In the genomic region with DNA sequence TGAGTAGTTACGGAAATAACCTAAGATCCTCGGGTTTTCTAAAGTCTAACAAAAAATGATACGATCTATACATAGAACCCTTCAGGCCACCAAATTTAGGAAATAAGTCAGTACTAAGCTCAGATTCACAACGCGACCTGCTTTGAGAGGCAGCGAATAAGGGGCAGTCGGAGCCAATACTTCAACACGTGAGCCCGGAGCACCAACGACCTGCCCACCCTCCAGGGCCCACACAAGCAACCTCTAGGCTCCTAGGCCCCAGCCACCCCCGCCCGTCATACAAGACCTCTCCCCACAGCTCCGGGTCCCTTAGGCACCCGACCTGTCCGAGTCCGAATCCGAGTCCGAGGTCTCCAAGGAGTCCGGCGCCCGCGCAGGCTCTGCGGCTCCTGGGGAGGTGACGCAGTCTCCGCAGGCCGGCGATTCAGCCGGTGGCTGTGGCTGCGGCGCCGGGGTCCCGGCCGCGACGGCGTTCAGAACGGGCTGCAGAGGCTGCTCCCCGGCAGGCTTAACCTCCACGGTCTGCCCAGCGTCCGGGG, we compare ENCODE assay signal across 8 cellular contexts. TPM values are rescaled to one million over a fixed set of nuclear protein-coding genes. Genes with fewer than 3 reads are reported as not detected.
DNase-seq lines count a peak whose midpoint lies in the region; ATAC-seq and TF ChIP-seq lines count a peak whose summit lies in the region.

No MANE protein-coding gene starts in this region.

- H3K4me1 ChIP-seq in left ventricle myocardium inferior, result peaks cover 41% of the 10 kb centered on the region
- H3K4me1 ChIP-seq in psoas muscle, result peaks cover 23% of the 10 kb centered on the region
- H3K4me1 ChIP-seq in vagina, result peaks cover 23% of the 10 kb centered on the region

- H3K36me3 ChIP-seq in left ventricle myocardium inferior, result peaks cover 16% of the 10 kb centered on the region
- H3K36me3 ChIP-seq in psoas muscle (ENCODE audit: insufficient read depth in 1 of 2, low read depth in 1 of 2), result peaks cover 0 to 22% of the 10 kb centered on the region in 2 donors
- H3K36me3 ChIP-seq in vagina, result peaks cover 0 to 6% of the 10 kb centered on the region in 2 donors

- intact Hi-C loops in left ventricle myocardium inferior (cut with micrococcal nuclease), result no loop called here
- intact Hi-C loops in psoas muscle (cut with DNase I), result loop anchor here in 1 of 2 donors (10.0 kb wide), 1 partner anchor 461 kb away; no protein-coding TSS in a partner anchor
- intact Hi-C loops in vagina (cut with DNase I), result no loop called here

- H3K27me3 ChIP-seq in left ventricle myocardium inferior (ENCODE audit: low read depth) (no peaks in the 10 kb centered on the region), psoas muscle (ENCODE audit: insufficient read depth in 3 of 3, low read length in 2 of 3) (no peaks in the 10 kb centered on the region), vagina (no peaks in the 10 kb centered on the region)

- peak overlapping the region; percentile 87 for H3K27ac Mint-ChIP-seq in activated naive CD8-positive, alpha-beta T cell treated with anti-CD3 and anti-CD28 coated beads, Interleukin-2, amount 10 ng/mL, durations not matched to agents 7 days and 5 days

- H3K9me3 Mint-ChIP-seq in activated naive CD8-positive, alpha-beta T cell treated with anti-CD3 and anti-CD28 coated beads, Interleukin-2, amount 10 ng/mL, durations not matched to agents 7 days and 5 days, result no peaks in the 10 kb centered on the region

- H3K9me3 ChIP-seq in left ventricle myocardium inferior (replicated peaks) (no peaks in the 10 kb centered on the region), psoas muscle (no peaks in the 10 kb centered on the region), vagina (no peaks in the 10 kb centered on the region)

- peak overlapping the region; percentile 76 for H3K27ac ChIP-seq in C4-2B
- H3K27ac ChIP-seq in left ventricle myocardium inferior (replicated peaks), result peak overlapping the region; percentile 88
- peak overlapping the region; percentile 94 for H3K27ac ChIP-seq in psoas muscle
- peak overlapping the region; percentile 68 for H3K27ac ChIP-seq in vagina

- TF ChIP-seq CTCF in C4-2B (conservative IDR thresholded peaks at IDR 0.05) (no peak), left ventricle myocardium inferior (IDR thresholded peaks at IDR 0.05; ENCODE audit: borderline replicate concordance) (no peak), psoas muscle (IDR thresholded peaks at IDR 0.05) (no peak), vagina (IDR thresholded peaks at IDR 0.05) (no peak)

- POLR2A ChIA-PET in activated naive CD8-positive, alpha-beta T cell treated with anti-CD3 and anti-CD28 coated beads, Interleukin-2, amount 10 ng/mL, durations not matched to agents 7 days and 5 days (lab: Charles Lee), result interaction anchor here (2.7 kb wide), 1 partner anchor 328 kb away, joined by 9 read pairs; a partner anchor contains a TSS

- no peaks in the 10 kb centered on the region for H3K27me3 Mint-ChIP-seq in activated naive CD8-positive, alpha-beta T cell treated with anti-CD3 and anti-CD28 coated beads, Interleukin-2, amount 10 ng/mL, durations not matched to agents 7 days and 5 days

- H3K4me3 ChIP-seq in left ventricle myocardium inferior, result peak overlapping the region; percentile 94
- H3K4me3 ChIP-seq in psoas muscle, result peak overlapping the region; percentile 94
- peak overlapping the region; percentile 82 to 86 for H3K4me3 ChIP-seq in vagina

- DNase-seq in activated naive CD8-positive, alpha-beta T cell treated with anti-CD3 and anti-CD28 coated beads, Interleukin-2, amount 10 ng/mL, durations not matched to agents 7 days and 5 days, result peak; percentile 73
- DNase-seq in left ventricle myocardium inferior, result peak; percentile 33
- peak; percentile 53 to 70 for DNase-seq in psoas muscle
- no peak for DNase-seq in vagina (ENCODE audit: extremely low spot score in 2 of 2)

- TF ChIP-seq POLR2A in vagina (IDR thresholded peaks at IDR 0.05), result no peak

- WGBS in psoas muscle, 3 donors, result 0 to 1% (median 1%) methylated on average over 41 of the region's 41 CpGs

- peak overlapping the region; percentile 90 for H3K4me3 Mint-ChIP-seq in activated naive CD8-positive, alpha-beta T cell treated with anti-CD3 and anti-CD28 coated beads, Interleukin-2, amount 10 ng/mL, durations not matched to agents 7 days and 5 days

- H3K4me1 Mint-ChIP-seq in activated naive CD8-positive, alpha-beta T cell treated with anti-CD3 and anti-CD28 coated beads, Interleukin-2, amount 10 ng/mL, durations not matched to agents 7 days and 5 days, result peaks cover 27% of the 10 kb centered on the region

- ATAC-seq in GM19324 (IDR thresholded peaks at IDR 0.05; ENCODE audit: low FRiP score, unreplicated experiment) (peak; percentile 70), HG03442 (IDR thresholded peaks at IDR 0.05; ENCODE audit: unreplicated experiment) (peak; percentile 51), SK-N-SH treated with all-trans-retinoic acid at 6 μM for 48 hours (peak; percentile 89), psoas muscle (peak; percentile 67 to 79 (median 74))
- peak; percentile 66 for ATAC-seq in activated naive CD8-positive, alpha-beta T cell treated with anti-CD3 and anti-CD28 coated beads, Interleukin-2, amount 10 ng/mL, durations not matched to agents 7 days and 5 days (ENCODE audit: low read depth)

- H3K36me3 Mint-ChIP-seq in activated naive CD8-positive, alpha-beta T cell treated with anti-CD3 and anti-CD28 coated beads, Interleukin-2, amount 10 ng/mL, durations not matched to agents 7 days and 5 days, result peaks cover 11% of the 10 kb centered on the region

TF ChIP-seq in SK-N-SH treated with all-trans-retinoic acid at 6 μM for 48 hours, 23 proteins besides CTCF, POLR2A, EP300 and RAD21 (continues in another document):
- TF ChIP-seq, protein P1, sequence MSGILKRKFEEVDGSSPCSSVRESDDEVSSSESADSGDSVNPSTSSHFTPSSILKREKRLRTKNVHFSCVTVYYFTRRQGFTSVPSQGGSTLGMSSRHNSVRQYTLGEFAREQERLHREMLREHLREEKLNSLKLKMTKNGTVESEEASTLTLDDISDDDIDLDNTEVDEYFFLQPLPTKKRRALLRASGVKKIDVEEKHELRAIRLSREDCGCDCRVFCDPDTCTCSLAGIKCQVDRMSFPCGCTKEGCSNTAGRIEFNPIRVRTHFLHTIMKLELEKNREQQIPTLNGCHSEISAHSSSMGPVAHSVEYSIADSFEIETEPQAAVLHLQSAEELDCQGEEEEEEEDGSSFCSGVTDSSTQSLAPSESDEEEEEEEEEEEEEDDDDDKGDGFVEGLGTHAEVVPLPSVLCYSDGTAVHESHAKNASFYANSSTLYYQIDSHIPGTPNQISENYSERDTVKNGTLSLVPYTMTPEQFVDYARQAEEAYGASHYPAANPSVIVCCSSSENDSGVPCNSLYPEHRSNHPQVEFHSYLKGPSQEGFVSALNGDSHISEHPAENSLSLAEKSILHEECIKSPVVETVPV (CRISPR knock-in tag; IDR thresholded peaks at IDR 0.05), result no peak
- no peak for TF ChIP-seq ESRRG (CRISPR knock-in tag; IDR thresholded peaks at IDR 0.05)
- TF ChIP-seq CSDC2 (CRISPR knock-in tag; IDR thresholded peaks at IDR 0.05), result no peak
- no peak for TF ChIP-seq TCF4 (CRISPR knock-in tag; IDR thresholded peaks at IDR 0.05; ENCODE audit: borderline replicate concordance)
- TF ChIP-seq BACH2 (CRISPR knock-in tag; IDR thresholded peaks at IDR 0.05; ENCODE audit: borderline replicate concordance), result no peak
- no peak for TF ChIP-seq OSR1 (CRISPR knock-in tag; IDR thresholded peaks at IDR 0.05)
- TF ChIP-seq RARB (CRISPR knock-in tag; IDR thresholded peaks at IDR 0.05), result no peak
- TF ChIP-seq ZFP3 (CRISPR knock-in tag; IDR thresholded peaks at IDR 0.05), result no peak
- TF ChIP-seq GLIS3 (CRISPR knock-in tag; IDR thresholded peaks at IDR 0.05), result no peak
- TF ChIP-seq, protein P2, sequence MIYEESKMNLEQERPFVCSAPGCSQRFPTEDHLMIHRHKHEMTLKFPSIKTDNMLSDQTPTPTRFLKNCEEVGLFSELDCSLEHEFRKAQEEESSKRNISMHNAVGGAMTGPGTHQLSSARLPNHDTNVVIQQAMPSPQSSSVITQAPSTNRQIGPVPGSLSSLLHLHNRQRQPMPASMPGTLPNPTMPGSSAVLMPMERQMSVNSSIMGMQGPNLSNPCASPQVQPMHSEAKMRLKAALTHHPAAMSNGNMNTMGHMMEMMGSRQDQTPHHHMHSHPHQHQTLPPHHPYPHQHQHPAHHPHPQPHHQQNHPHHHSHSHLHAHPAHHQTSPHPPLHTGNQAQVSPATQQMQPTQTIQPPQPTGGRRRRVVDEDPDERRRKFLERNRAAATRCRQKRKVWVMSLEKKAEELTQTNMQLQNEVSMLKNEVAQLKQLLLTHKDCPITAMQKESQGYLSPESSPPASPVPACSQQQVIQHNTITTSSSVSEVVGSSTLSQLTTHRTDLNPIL (CRISPR knock-in tag; IDR thresholded peaks at IDR 0.05; ENCODE audit: low read depth), result no peak
- no peak for TF ChIP-seq ARNTL (CRISPR knock-in tag; IDR thresholded peaks at IDR 0.05; ENCODE audit: borderline replicate concordance, low read depth)
- no peak for TF ChIP-seq ZNF8 (CRISPR knock-in tag; IDR thresholded peaks at IDR 0.05)
- TF ChIP-seq ZC3H10 (CRISPR knock-in tag; IDR thresholded peaks at IDR 0.05), result no peak
- TF ChIP-seq SNAI2 (CRISPR knock-in tag; IDR thresholded peaks at IDR 0.05), result no peak
- no peak for TF ChIP-seq ISL1 (CRISPR knock-in tag; IDR thresholded peaks at IDR 0.05)
- TF ChIP-seq, protein P3, sequence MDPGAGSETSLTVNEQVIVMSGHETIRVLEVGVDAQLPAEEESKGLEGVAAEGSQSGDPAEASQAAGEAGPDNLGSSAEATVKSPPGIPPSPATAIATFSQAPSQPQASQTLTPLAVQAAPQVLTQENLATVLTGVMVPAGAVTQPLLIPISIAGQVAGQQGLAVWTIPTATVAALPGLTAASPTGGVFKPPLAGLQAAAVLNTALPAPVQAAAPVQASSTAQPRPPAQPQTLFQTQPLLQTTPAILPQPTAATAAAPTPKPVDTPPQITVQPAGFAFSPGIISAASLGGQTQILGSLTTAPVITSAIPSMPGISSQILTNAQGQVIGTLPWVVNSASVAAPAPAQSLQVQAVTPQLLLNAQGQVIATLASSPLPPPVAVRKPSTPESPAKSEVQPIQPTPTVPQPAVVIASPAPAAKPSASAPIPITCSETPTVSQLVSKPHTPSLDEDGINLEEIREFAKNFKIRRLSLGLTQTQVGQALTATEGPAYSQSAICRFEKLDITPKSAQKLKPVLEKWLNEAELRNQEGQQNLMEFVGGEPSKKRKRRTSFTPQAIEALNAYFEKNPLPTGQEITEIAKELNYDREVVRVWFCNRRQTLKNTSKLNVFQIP (CRISPR knock-in tag; IDR thresholded peaks at IDR 0.05; ENCODE audit: borderline replicate concordance, low read depth), result no peak

RNA-seq across cellular contexts. Expression of a gene that starts 0.6 kb away (rescaled TPM):
- 10 to 100 TPM; 16.8 to 16.9 TPM for total RNA-seq in activated naive CD8-positive, alpha-beta T cell treated with anti-CD3 and anti-CD28 coated beads, Interleukin-2, amount 10 ng/mL, durations not matched to agents 7 days and 5 days
- total RNA-seq in left ventricle myocardium inferior (11.4 TPM), psoas muscle (10 to 100 TPM; 16.8 to 28.1 (median 20.6) TPM), vagina (21.4 TPM)
- 10 to 100 TPM in 1 of 3 donors, 1 to 10 TPM in 2; 7.0 to 11.3 (median 8.4) TPM for polyA plus RNA-seq in psoas muscle

Comparison
In these comparisons a context has a peak if more than half of its experiments do, and no peak if none do; other contexts are left out.
1. DNase-seq: peak in activated naive CD8-positive, alpha-beta T cell treated with anti-CD3 and anti-CD28 coated beads, Interleukin-2, amount 10 ng/mL, durations not matched to agents 7 days and 5 days (single experiment), left ventricle myocardium inferior (single experiment) and psoas muscle (2 of 2); none in vagina (0 of 2).
2. Peak in every context shown above with its lines, with median percentiles within 50 percentile points of each other: H3K27ac ChIP-seq, ATAC-seq and H3K4me3 ChIP-seq.